Comparison of ENCODE assay signal across 9 cellular contexts in the genomic region with DNA sequence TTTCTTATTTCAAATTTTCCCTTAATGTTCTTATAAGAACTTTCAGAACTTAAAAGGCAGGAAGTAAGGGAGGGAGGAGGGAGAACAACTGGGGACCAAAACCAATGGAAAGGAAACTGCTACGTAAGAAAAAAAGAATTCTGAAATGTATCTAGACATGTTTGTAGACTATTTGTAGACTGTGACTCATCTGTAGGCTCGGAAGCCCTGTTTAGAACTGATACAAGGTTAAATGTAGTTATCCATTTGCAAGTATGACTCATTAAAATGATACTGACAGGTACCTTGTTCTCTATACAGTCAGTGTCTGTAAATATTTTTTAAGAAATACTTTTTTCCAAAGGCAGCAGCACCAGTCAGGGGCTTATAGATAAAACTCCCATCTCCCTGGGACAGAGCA.
DNase-seq lines count a peak whose midpoint lies in the region; ATAC-seq and TF ChIP-seq lines count a peak whose summit lies in the region.
"Had no signal": no experiment of that assay in that cellular context is flagged by ENCODE, and none has a peak within 500 bp of the region (broad histone marks: within the 10 kb centered on the region; RNA-seq: fewer than 3 reads in every experiment).

No MANE protein-coding gene starts in this region.

- peak overlapping the region; percentile 49; the same call in 1 of the 2 replicates for H3K4me2 ChIP-seq in MM.1S (ENCODE audit: low read depth, low read length)

- H2AFZ ChIP-seq in MM.1S (ENCODE audit: low read length) = no peak overlapping the region

- peak; percentile 73 for ATAC-seq in GM19351 (IDR thresholded peaks at IDR 0.05; ENCODE audit: unreplicated experiment)
- peak; percentile 70 for ATAC-seq in HG02884 (IDR thresholded peaks at IDR 0.05; ENCODE audit: unreplicated experiment)
- peak; percentile 76 to 95 (median 84) for ATAC-seq in psoas muscle
- no peak for ATAC-seq in gastroesophageal sphincter
- ATAC-seq: naive thymus-derived CD8-positive, alpha-beta T cell had no signal

- TF ChIP-seq CTCF in MM.1S (IDR thresholded peaks at IDR 0.05; ENCODE audit: low read length) = no peak
- no peak for TF ChIP-seq CTCF in psoas muscle (IDR thresholded peaks at IDR 0.05)
- TF ChIP-seq CTCF in gastroesophageal sphincter (IDR thresholded peaks at IDR 0.05) = no peak

- in situ Hi-C loops in G401 (cut with HindIII; ENCODE audit: low sequenced_read_pairs) = no loop called here

- H3K79me2 ChIP-seq in MM.1S (ENCODE audit: low read length) = no peaks in the 10 kb centered on the region

- H3K4me1 ChIP-seq in MM.1S (ENCODE audit: low read length) = peaks cover 20% of the 10 kb centered on the region
- H3K4me1 ChIP-seq in psoas muscle = no peaks in the 10 kb centered on the region
- H3K4me1 ChIP-seq in gastroesophageal sphincter = no peaks in the 10 kb centered on the region

- H3K36me3 ChIP-seq in MM.1S (replicated peaks; ENCODE audit: insufficient read depth, low read length) (no peaks in the 10 kb centered on the region), psoas muscle (ENCODE audit: insufficient read depth in 1 of 2, low read depth in 1 of 2) (no peaks in the 10 kb centered on the region), gastroesophageal sphincter (no peaks in the 10 kb centered on the region)

- 4 to 10% (median 6%) methylated on average over 2 of the region's 2 CpGs for WGBS in psoas muscle, 3 donors
- 16 to 22% methylated on average over 2 of the region's 2 CpGs for WGBS in gastroesophageal sphincter (ENCODE audit: low coverage in 1 of 2), 2 donors

- intact Hi-C loops in psoas muscle (cut with DNase I) = no loop called here

- H3K9me3 ChIP-seq in MM.1S (replicated peaks; ENCODE audit: insufficient read depth, low read length) (no peaks in the 10 kb centered on the region), psoas muscle (peaks cover 5% of the 10 kb centered on the region), gastroesophageal sphincter (peaks cover 0 to 9% (median 0%) of the 10 kb centered on the region in 3 donors)

- H3F3A ChIP-seq in MM.1S (ENCODE audit: insufficient read depth, low read length) = peaks cover 9% of the 10 kb centered on the region; the same call in 1 of the 2 replicates

- H3K9me2 ChIP-seq in MM.1S (replicated peaks; ENCODE audit: insufficient read depth, low read length) = no peaks in the 10 kb centered on the region

- no peaks in the 10 kb centered on the region for H4K20me1 ChIP-seq in MM.1S (ENCODE audit: insufficient read depth, low read length)

- TF ChIP-seq POLR2A in gastroesophageal sphincter (IDR thresholded peaks at IDR 0.05) = no peak

- peak overlapping the region; percentile 75; the same call in 1 of the 2 replicates for H3K27ac ChIP-seq in MM.1S (ENCODE audit: low read length)
- no peak overlapping the region for H3K27ac ChIP-seq in psoas muscle
- H3K27ac ChIP-seq in gastroesophageal sphincter = no peak overlapping the region

- no peak overlapping the region for H3K9ac ChIP-seq in MM.1S (ENCODE audit: low read length)

- H3K4me3 ChIP-seq in MM.1S (ENCODE audit: low read length) (no peak overlapping the region), psoas muscle (no peak overlapping the region), gastroesophageal sphincter (no peak overlapping the region)

- H3K27me3 ChIP-seq in MM.1S (replicated peaks; ENCODE audit: insufficient read depth, low read length) (no peaks in the 10 kb centered on the region), psoas muscle (ENCODE audit: insufficient read depth in 3 of 3, low read length in 2 of 3) (no peaks in the 10 kb centered on the region), gastroesophageal sphincter (no peaks in the 10 kb centered on the region)

- no peak for TF ChIP-seq EP300 in gastroesophageal sphincter (IDR thresholded peaks at IDR 0.05)

- DNase-seq in MM.1S (peak; percentile 76), psoas muscle (no peak), NAMALWA (ENCODE audit: low spot score) (no peak), G401 (ENCODE audit: low spot score) (no peak)
- no peak for DNase-seq in stimulated activated CD4-positive, alpha-beta T cell treated with anti-CD3 and anti-CD28 coated beads, Interleukin-2, amount 100 ng/mL, for 48 hours
- DNase-seq: naive thymus-derived CD8-positive, alpha-beta T cell had no signal
